2 cellular contexts compared by ENCODE assay signal in genomic region chr2:230328155-230328458, GRCh38.
TF ChIP-seq lines count a peak whose summit lies in the region.

No MANE protein-coding gene starts in this region.

TF ChIP-seq in GM12878, 131 proteins besides CTCF, POLR2A, EP300 and RAD21 (continued from another document):
- TF ChIP-seq MLLT1 (IDR thresholded peaks at IDR 0.05) (peak; percentile 96), ETV6 (conservative IDR thresholded peaks at IDR 0.05 in 1 of 2, IDR thresholded peaks at IDR 0.05 in 1 of 2; ENCODE audit: borderline replicate concordance in 1 of 2, low read depth in 1 of 2) (no peak)

TF ChIP-seq in HEK293T, 16 proteins besides CTCF, POLR2A, EP300 and RAD21 (continued from another document):
- TF ChIP-seq NFRKB (IDR thresholded peaks at IDR 0.05), result no peak
- no peak for TF ChIP-seq HDGF (IDR thresholded peaks at IDR 0.05; ENCODE audit: borderline replicate concordance)
TF ChIP-seq in HEK293T: peak in this region for 0.
